ENCODE assay signal across 8 cellular contexts in genomic region chr7:140506788-140507464, GRCh38.
A peak's percentile ranks its signal among the peaks of the same experiment; 100 is the strongest.
DNase-seq lines count a peak whose midpoint lies in the region; ATAC-seq lines count a peak whose summit lies in the region.

No MANE protein-coding gene starts in this region.

- H3K27ac ChIP-seq in muscle layer of duodenum (ENCODE audit: low read length), result peak overlapping the region; percentile 45

- peaks cover 4 to 18% of the 10 kb centered on the region in 2 donors for H3K4me1 ChIP-seq in muscle layer of duodenum (ENCODE audit: control insufficient read depth in 1 of 2, insufficient read depth in 2 of 2, low read length in 2 of 2)

- no peak overlapping the region for H3K4me3 ChIP-seq in muscle layer of duodenum (ENCODE audit: low read depth in 1 of 2, low read length in 2 of 2)

- no peaks in the 10 kb centered on the region for H3K36me3 ChIP-seq in muscle layer of duodenum (ENCODE audit: control insufficient read depth in 1 of 2, insufficient read depth in 2 of 2, low read length in 2 of 2)

- DNase-seq in DMS 273 treated with DMSO at 0.1 percent for 48 hours (lab: John Stamatoyannopoulos, UW), result peak; percentile 99
- DNase-seq in NCI-H1694 (lab: John Stamatoyannopoulos, UW), result peak; percentile 88
- peak; percentile 71 for DNase-seq in brain pericyte (ENCODE audit: low read depth, low spot score)
- DNase-seq in retina, result no peak
- DNase-seq in SW 1271 (lab: John Stamatoyannopoulos, UW), result no peak
- DNase-seq in NCI-H1048 (lab: John Stamatoyannopoulos, UW), result no peak

- no peak for ATAC-seq in HG02885 (IDR thresholded peaks at IDR 0.05; ENCODE audit: poor library complexity, unreplicated experiment)

- no peaks in the 10 kb centered on the region for H3K27me3 ChIP-seq in muscle layer of duodenum (ENCODE audit: low read depth, low read length)

- H3K9me3 ChIP-seq in muscle layer of duodenum (ENCODE audit: control insufficient read depth in 1 of 2, low read length in 2 of 2), result no peaks in the 10 kb centered on the region

Comparison
In these comparisons a context has a peak if more than half of its experiments do, and no peak if none do; other contexts are left out.
1. DNase-seq: peak in DMS 273 treated with DMSO at 0.1 percent for 48 hours (single experiment), NCI-H1694 (single experiment) and brain pericyte (single experiment); none in retina (single experiment), SW 1271 (0 of 2) and NCI-H1048 (single experiment).